In the genomic region with DNA sequence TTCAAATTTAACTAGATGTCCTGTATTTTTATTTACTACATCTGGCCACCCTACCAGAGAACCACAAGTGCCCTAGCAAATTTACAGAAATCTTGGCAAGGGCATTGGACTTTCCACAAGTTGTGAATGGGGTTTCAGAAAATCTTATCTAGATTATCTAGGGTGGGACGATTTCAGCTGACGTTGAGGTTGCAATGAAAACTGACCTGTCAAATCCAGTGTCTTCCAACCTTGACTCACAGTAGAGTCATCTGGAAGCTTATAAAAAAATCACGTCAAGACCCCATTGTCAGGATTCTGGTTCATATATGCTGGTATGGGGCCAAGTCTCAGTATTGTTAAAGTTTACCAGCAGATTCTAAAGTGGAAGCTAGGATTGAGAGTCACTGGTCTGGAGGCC, we compare ENCODE assay signal across 25 cellular contexts.
DNase-seq lines count a peak whose midpoint lies in the region; ATAC-seq and TF ChIP-seq lines count a peak whose summit lies in the region.
"Had no signal": no experiment of that assay in that cellular context is flagged by ENCODE, and none has a peak within 500 bp of the region (broad histone marks: within the 10 kb centered on the region; RNA-seq: fewer than 3 reads in every experiment).

No MANE protein-coding gene starts in this region.

- H3K9ac ChIP-seq in mammary epithelial cell (ENCODE audit: insufficient read depth, low read length), result no peak overlapping the region
- H3K9ac ChIP-seq in PC-3 (ENCODE audit: low read length), result peak overlapping the region; percentile 67
- H3K9ac ChIP-seq: BLaER1 had no signal

- H3K27me3 ChIP-seq in mammary epithelial cell (ENCODE audit: insufficient read depth, low read length), result no peaks in the 10 kb centered on the region
- no peaks in the 10 kb centered on the region for H3K27me3 ChIP-seq in PC-3 (ENCODE audit: low read length)
- H3K27me3 ChIP-seq in effector memory CD4-positive, alpha-beta T cell (replicated peaks; ENCODE audit: control insufficient read depth, insufficient read depth, low read length, poor library complexity, severe bottlenecking), result no peaks in the 10 kb centered on the region
- no peaks in the 10 kb centered on the region for H3K27me3 ChIP-seq in vagina
- H3K27me3 ChIP-seq: BLaER1 had no signal

- peaks cover 4% of the 10 kb centered on the region for H3K36me3 Mint-ChIP-seq in MCF 10A (ENCODE audit: insufficient read depth, unreplicated experiment)
- H3K36me3 Mint-ChIP-seq: CD4-positive, CD25-positive, alpha-beta regulatory T cell had no signal

- intact Hi-C loops in mammary epithelial cell (cut with micrococcal nuclease), result no loop called here
- intact Hi-C loops in MCF 10A (cut with micrococcal nuclease), result no loop called here
- intact Hi-C loops in PC-3 (cut with micrococcal nuclease), result no loop called here
- intact Hi-C loops in vagina (cut with DNase I), result no loop called here

- no peaks in the 10 kb centered on the region for H3F3A ChIP-seq in PC-3 (ENCODE audit: low read length, unreplicated experiment)

- no peaks in the 10 kb centered on the region for H4K20me1 ChIP-seq in mammary epithelial cell (ENCODE audit: insufficient read depth, low read length)
- H4K20me1 ChIP-seq in PC-3 (ENCODE audit: low read length), result no peaks in the 10 kb centered on the region
- H4K20me1 ChIP-seq: BLaER1 had no signal

- H3K36me3 ChIP-seq in mammary epithelial cell (ENCODE audit: insufficient read depth, low read length), result no peaks in the 10 kb centered on the region
- no peaks in the 10 kb centered on the region for H3K36me3 ChIP-seq in PC-3 (ENCODE audit: low read depth, low read length)
- no peaks in the 10 kb centered on the region for H3K36me3 ChIP-seq in effector memory CD4-positive, alpha-beta T cell (ENCODE audit: control insufficient read depth, insufficient read depth, low read length)
- no peaks in the 10 kb centered on the region for H3K36me3 ChIP-seq in vagina
- H3K36me3 ChIP-seq: BLaER1 had no signal

- H3K4me2 ChIP-seq in mammary epithelial cell (ENCODE audit: insufficient read depth, low read depth, low read length) (no peak overlapping the region), PC-3 (ENCODE audit: low read length) (peak overlapping the region; percentile 48)
- H3K4me2 ChIP-seq: BLaER1 had no signal

- CTCF ChIA-PET in mammary epithelial cell (lab: Charles Lee; ENCODE audit: low non-redundant PET), result no interaction called here
- CTCF ChIA-PET in MCF 10A (lab: Yijun Ruan, JAX), result interaction anchor here (0.6 to 1.8 kb wide), 2 partner anchors 11 to 58 kb away, joined by 3 to 4 read pairs; no protein-coding TSS in a partner anchor
- CTCF ChIA-PET in PC-3 (lab: Charles Lee), result no interaction called here

- H3K27ac ChIP-seq in mammary epithelial cell (ENCODE audit: insufficient read depth, low read depth, low read length) (no peak overlapping the region), PC-3 (ENCODE audit: low read length) (peak overlapping the region; percentile 98), epithelial cell of prostate (no peak overlapping the region), vagina (no peak overlapping the region)
- H3K27ac ChIP-seq in effector memory CD4-positive, alpha-beta T cell (ENCODE audit: insufficient read depth, low read length, poor library complexity, severe bottlenecking), result no peak overlapping the region
- H3K27ac ChIP-seq: BLaER1, SK-N-MC had no signal

- H3K4me1 ChIP-seq in mammary epithelial cell (ENCODE audit: insufficient read depth, low read length) (no peaks in the 10 kb centered on the region), PC-3 (ENCODE audit: insufficient read depth, low read length) (peaks cover 21% of the 10 kb centered on the region), vagina (no peaks in the 10 kb centered on the region)
- H3K4me1 ChIP-seq in effector memory CD4-positive, alpha-beta T cell (ENCODE audit: control insufficient read depth, insufficient read depth, low read length, poor library complexity, severe bottlenecking), result no peaks in the 10 kb centered on the region
- H3K4me1 ChIP-seq: BLaER1 had no signal

- POLR2A ChIA-PET in MCF 10A (lab: Yijun Ruan, JAX), result no interaction called here
- POLR2A ChIA-PET in PC-3 (lab: Charles Lee; ENCODE audit: unreplicated experiment), result no interaction called here

- no peak overlapping the region for H2AFZ ChIP-seq in mammary epithelial cell (ENCODE audit: low read depth, low read length)
- H2AFZ ChIP-seq in PC-3 (ENCODE audit: low read length), result no peak overlapping the region

- peak; percentile 85 for ATAC-seq in PC-3
- ATAC-seq: GM12878 had no signal

- no peaks in the 10 kb centered on the region for H3K27me3 Mint-ChIP-seq in MCF 10A (ENCODE audit: insufficient read depth, unreplicated experiment)
- H3K27me3 Mint-ChIP-seq: CD4-positive, CD25-positive, alpha-beta regulatory T cell had no signal

- DNase-seq in mammary epithelial cell, result peak; percentile 77
- no peak for DNase-seq in MCF 10A (ENCODE audit: unreplicated experiment)
- DNase-seq in PC-3, result peak; percentile 89
- peak; percentile 18 for DNase-seq in epithelial cell of prostate (ENCODE audit: low read depth, low spot score)
- no peak for DNase-seq in effector memory CD4-positive, alpha-beta T cell
- DNase-seq in NCI-H2107 treated with DMSO at 0.1 percent for 48 hours (lab: John Stamatoyannopoulos, UW; ENCODE audit: unreplicated experiment), result no peak
- DNase-seq in OCI-M2 (lab: John Stamatoyannopoulos, UW; ENCODE audit: unreplicated experiment), result no peak
- DNase-seq in vagina (ENCODE audit: extremely low spot score in 2 of 2), result no peak
- DNase-seq: 8988T; CD4-positive, CD25-positive, alpha-beta regulatory T cell; DMS53; GDM1; HCEC 1CT; MV-4-11; NCI-H1105; NCI-H146; NCI-H1930; NCI-H2107; NCI-H446; NCI-H524 treated with DMSO at 0.1 percent for 48 hours; NCI-H774; SIG-M5 had no signal

- no peak overlapping the region for H3K4me3 ChIP-seq in mammary epithelial cell (replicated peaks in 1 of 3; ENCODE audit: insufficient read depth in 1 of 3, low read depth in 2 of 3, low read length in 3 of 3)
- H3K4me3 ChIP-seq in PC-3 (ENCODE audit: low read length), result no peak overlapping the region
- H3K4me3 ChIP-seq in effector memory CD4-positive, alpha-beta T cell (ENCODE audit: insufficient read depth, low read depth, low read length, poor library complexity, severe bottlenecking), result no peak overlapping the region
- no peak overlapping the region for H3K4me3 ChIP-seq in vagina
- H3K4me3 ChIP-seq: BLaER1, GM12878, SK-N-MC had no signal

- no peaks in the 10 kb centered on the region for H3K9me3 Mint-ChIP-seq in MCF 10A (ENCODE audit: unreplicated experiment)

- H3K9me2 ChIP-seq in PC-3 (replicated peaks; ENCODE audit: low read length), result no peaks in the 10 kb centered on the region

- 46% methylated on average over 3 of the region's 3 CpGs for WGBS in mammary epithelial cell (ENCODE audit: low coverage, missing lambda C conversion rate)

- TF ChIP-seq CTCF in mammary epithelial cell (conservative IDR thresholded peaks at IDR 0.05 in 1 of 2, IDR thresholded peaks at IDR 0.05 in 1 of 2; ENCODE audit: extremely low read depth in 1 of 2, insufficient read depth in 1 of 2, low read depth in 1 of 2, low read length in 2 of 2) (no peak), MCF 10A (IDR thresholded peaks at IDR 0.05; ENCODE audit: unreplicated experiment) (no peak), PC-3 (conservative IDR thresholded peaks at IDR 0.05; ENCODE audit: low read depth, low read length) (no peak), vagina (IDR thresholded peaks at IDR 0.05) (no peak)

- H3K79me2 ChIP-seq in mammary epithelial cell (ENCODE audit: insufficient read depth, low read length), result no peaks in the 10 kb centered on the region
- H3K79me2 ChIP-seq in PC-3 (ENCODE audit: low read length), result no peaks in the 10 kb centered on the region

- H3K9me3 ChIP-seq in mammary epithelial cell (replicated peaks; ENCODE audit: insufficient read depth, low read length) (no peaks in the 10 kb centered on the region), PC-3 (ENCODE audit: low read length) (no peaks in the 10 kb centered on the region), vagina (no peaks in the 10 kb centered on the region)
- H3K9me3 ChIP-seq in effector memory CD4-positive, alpha-beta T cell (ENCODE audit: control insufficient read depth, low read length), result no peaks in the 10 kb centered on the region
- H3K9me3 ChIP-seq: BLaER1 had no signal

- H3K4me1 Mint-ChIP-seq in MCF 10A (ENCODE audit: insufficient read depth, unreplicated experiment), result no peaks in the 10 kb centered on the region
- H3K4me1 Mint-ChIP-seq: CD4-positive, CD25-positive, alpha-beta regulatory T cell had no signal

- no peak overlapping the region for H3K4me3 Mint-ChIP-seq in MCF 10A (ENCODE audit: unreplicated experiment)
- H3K4me3 Mint-ChIP-seq: CD4-positive, CD25-positive, alpha-beta regulatory T cell had no signal

- in situ Hi-C loops in mammary epithelial cell (cut with MboI; ENCODE audit: low sequenced_read_pairs in 2 of 2), result no loop called here

- no peak overlapping the region for H3K27ac Mint-ChIP-seq in MCF 10A (ENCODE audit: low read depth, unreplicated experiment)
- H3K27ac Mint-ChIP-seq: CD4-positive, CD25-positive, alpha-beta regulatory T cell had no signal

- dilution Hi-C loops in mammary epithelial cell (cut with HindIII; ENCODE audit: low sequenced_read_pairs), result no loop called here

- BruUV-seq in mammary epithelial cell (replicated peaks; lab: Mats Ljungman, UMichigan) (no TSS peak), MCF 10A (replicated peaks; lab: Mats Ljungman, UMichigan) (no TSS peak), PC-3 (replicated peaks; lab: Mats Ljungman, UMichigan) (no TSS peak)

- TF ChIP-seq POLR2A in vagina (IDR thresholded peaks at IDR 0.05), result no peak

Comparison
In these comparisons a context has a peak if more than half of its experiments do, and no peak if none do; other contexts are left out.
1. DNase-seq: peak in mammary epithelial cell (single experiment), PC-3 (single experiment) and epithelial cell of prostate (single experiment); none in MCF 10A (single experiment), effector memory CD4-positive, alpha-beta T cell (0 of 3), NCI-H2107 treated with DMSO at 0.1 percent for 48 hours (single experiment), OCI-M2 (single experiment) and vagina (0 of 2).